In the genomic region with DNA sequence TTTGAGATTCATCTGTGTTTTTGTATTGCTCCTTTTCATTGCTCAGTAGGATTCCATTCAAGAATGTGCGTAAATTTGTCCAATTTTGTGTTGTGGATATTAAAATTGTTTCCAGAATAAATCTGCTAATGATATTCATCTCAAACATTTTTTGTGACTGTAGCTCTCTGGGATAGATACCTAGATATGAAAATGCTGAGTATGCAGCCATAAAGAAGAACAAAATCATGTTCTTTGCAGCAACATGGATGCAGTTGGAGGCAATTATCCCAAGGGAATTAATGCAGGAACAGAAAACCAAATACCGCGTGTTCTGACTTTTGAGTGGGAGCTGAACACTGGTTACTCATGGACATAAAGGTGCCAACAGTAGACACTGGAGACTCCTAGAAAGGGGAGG, we compare ENCODE assay signal across 35 cellular contexts. TPM values are rescaled to one million over a fixed set of nuclear protein-coding genes. Genes with fewer than 3 reads are reported as not detected.
"Had no signal": no experiment of that assay in that cellular context is flagged by ENCODE, and none has a peak within 500 bp of the region (broad histone marks: within the 10 kb centered on the region; RNA-seq: fewer than 3 reads in every experiment).

No MANE protein-coding gene starts in this region.

- DNase-seq: Karpas-422, Kasumi-1, MG63, MM.1S, MV-4-11, NCI-H1048, NCI-H1092, NCI-H1092 treated with DMSO at 0.1 percent for 48 hours, NCI-H1105, NCI-H1105 treated with DMSO at 0.1 percent for 48 hours, NCI-H1417, NCI-H1417 treated with DMSO at 0.1 percent for 48 hours, NCI-H1436, NCI-H1436 treated with DMSO at 0.1 percent for 48 hours, NCI-H146, NCI-H1694, NCI-H1694 treated with DMSO at 0.1 percent for 48 hours, NCI-H187, NCI-H187 treated with DMSO at 0.1 percent for 48 hours, NCI-H1930, NCI-H2029, NCI-H2029 treated with DMSO at 0.1 percent for 48 hours, NCI-H2081, NCI-H2081 treated with DMSO at 0.1 percent for 48 hours, NCI-H2107, NCI-H2171, NCI-H2171 treated with DMSO at 0.1 percent for 48 hours, NCI-H2227 treated with DMSO at 0.1 percent for 48 hours, NCI-H226, NCI-H345, NCI-H446, NCI-H446 treated with DMSO at 0.1 percent for 48 hours, NCI-H510A, NCI-H510A treated with DMSO at 0.1 percent for 48 hours had no signal

- H3K36me3 ChIP-seq: MG63 had no signal

- H3K27me3 ChIP-seq: MG63 had no signal

- H3K4me3 ChIP-seq: MG63 had no signal

RNA-seq across cellular contexts. Expression of a gene that starts 40.2 kb away (rescaled TPM):
- total RNA-seq: M059J had no signal
